1 cellular context compared by ENCODE assay signal in genomic region chr12:104494816-104495158, GRCh38.
TF ChIP-seq lines count a peak whose summit lies in the region.

No MANE protein-coding gene starts in this region.

TF ChIP-seq in GM12878, 131 proteins besides CTCF, POLR2A, EP300 and RAD21 (continued from another document):
- TF ChIP-seq RB1 (IDR thresholded peaks at IDR 0.05; ENCODE audit: borderline replicate concordance) = no peak
- TF ChIP-seq SKIL (IDR thresholded peaks at IDR 0.05; ENCODE audit: low read depth, poor library complexity, severe bottlenecking) = no peak
- no peak for TF ChIP-seq MTA2 (IDR thresholded peaks at IDR 0.05; ENCODE audit: low read depth)
- no peak for TF ChIP-seq SMAD5 (IDR thresholded peaks at IDR 0.05; ENCODE audit: low read depth)
- TF ChIP-seq SUPT20H (IDR thresholded peaks at IDR 0.05; ENCODE audit: borderline replicate concordance, control insufficient read depth, low read depth, low read length) = no peak
- no peak for TF ChIP-seq NFYA (IDR thresholded peaks at IDR 0.05; ENCODE audit: borderline replicate concordance, low read depth, low read length)
- no peak for TF ChIP-seq E2F4 (IDR thresholded peaks at IDR 0.05; ENCODE audit: low read depth, low read length)
- no peak for TF ChIP-seq ZBED1 (IDR thresholded peaks at IDR 0.05; ENCODE audit: borderline replicate concordance)
- no peak for TF ChIP-seq MYC (IDR thresholded peaks at IDR 0.05; ENCODE audit: insufficient read depth, insufficient read length, insufficient replicate concordance, low read length, severe bottlenecking)
- TF ChIP-seq GATAD2B (conservative IDR thresholded peaks at IDR 0.05; ENCODE audit: low read depth) = peak; percentile 38; the same call in 1 of the 2 replicates
- 0 out of 2 replicates have a peak, but pooled peaks have one; percentile 29 for TF ChIP-seq RBBP5 (conservative IDR thresholded peaks at IDR 0.05)
- TF ChIP-seq ZNF24 (IDR thresholded peaks at IDR 0.05) = no peak
- TF ChIP-seq CHD4 (IDR thresholded peaks at IDR 0.05) = no peak
- TF ChIP-seq PRDM15 (CRISPR knock-in tag; IDR thresholded peaks at IDR 0.05) = no peak
- peak; percentile 55 for TF ChIP-seq RUNX3 (IDR thresholded peaks at IDR 0.05; ENCODE audit: low read length)
- TF ChIP-seq ATF7 (IDR thresholded peaks at IDR 0.05; ENCODE audit: low read depth) = no peak; the same call in 1 of the 2 replicates
- no peak for TF ChIP-seq CREB1 (IDR thresholded peaks at IDR 0.05; ENCODE audit: low read depth)
- TF ChIP-seq SIN3A (IDR thresholded peaks at IDR 0.05; ENCODE audit: low read depth, low read length) = no peak
- no peak for TF ChIP-seq USF2 (IDR thresholded peaks at IDR 0.05; ENCODE audit: borderline replicate concordance, low read depth, low read length)
- TF ChIP-seq NR2F1 (conservative IDR thresholded peaks at IDR 0.05) = no peak
- no peak; the same call in 1 of the 2 replicates for TF ChIP-seq ZBTB40 (IDR thresholded peaks at IDR 0.05; ENCODE audit: borderline replicate concordance)
- no peak for TF ChIP-seq SREBF2 (IDR thresholded peaks at IDR 0.05; ENCODE audit: low read length)
- TF ChIP-seq YBX1 (IDR thresholded peaks at IDR 0.05) = no peak
- peak; percentile 25; the same call in 1 of the 2 replicates for TF ChIP-seq ASH2L (IDR thresholded peaks at IDR 0.05; ENCODE audit: borderline replicate concordance, low read depth)
- TF ChIP-seq EED (IDR thresholded peaks at IDR 0.05; ENCODE audit: low read depth) = no peak; the same call in 1 of the 2 replicates
